11 cellular contexts compared by ENCODE assay signal in genomic region chr1:32770741-32771548, GRCh38.
"Had no signal": no experiment of that assay in that cellular context is flagged by ENCODE, and none has a peak within 500 bp of the region (broad histone marks: within the 10 kb centered on the region; RNA-seq: fewer than 3 reads in every experiment).

No MANE protein-coding gene starts in this region.

- H3K4me3 ChIP-seq: ovary, testis, uterus had no signal

- H3K27me3 ChIP-seq: ovary, testis, uterus had no signal

- H3K36me3 ChIP-seq: ovary, uterus had no signal

- DNase-seq: activated CD4-positive, alpha-beta T cell treated with anti-CD3 and anti-CD28 coated beads, Interleukin-2, amount 10 ng/mL, durations not matched to agents 24 days and 14 days; activated T-cell treated with anti-CD3 and anti-CD28 coated beads for 4 hours; hippocampal formation; immature natural killer cell; left cardiac atrium; stimulated activated CD4-positive, alpha-beta T cell treated with anti-CD3 and anti-CD28 coated beads, Interleukin-4, amount 100 ng/mL, for 24 hours; T-helper 1 cell; testis; uterus; WERI-Rb-1 had no signal

- H3K9me3 ChIP-seq: ovary, testis, uterus had no signal

- H3K27ac ChIP-seq: uterus, WERI-Rb-1 had no signal

- ATAC-seq: left cardiac atrium had no signal

- H3K4me1 ChIP-seq: uterus had no signal
